In the genomic region with DNA sequence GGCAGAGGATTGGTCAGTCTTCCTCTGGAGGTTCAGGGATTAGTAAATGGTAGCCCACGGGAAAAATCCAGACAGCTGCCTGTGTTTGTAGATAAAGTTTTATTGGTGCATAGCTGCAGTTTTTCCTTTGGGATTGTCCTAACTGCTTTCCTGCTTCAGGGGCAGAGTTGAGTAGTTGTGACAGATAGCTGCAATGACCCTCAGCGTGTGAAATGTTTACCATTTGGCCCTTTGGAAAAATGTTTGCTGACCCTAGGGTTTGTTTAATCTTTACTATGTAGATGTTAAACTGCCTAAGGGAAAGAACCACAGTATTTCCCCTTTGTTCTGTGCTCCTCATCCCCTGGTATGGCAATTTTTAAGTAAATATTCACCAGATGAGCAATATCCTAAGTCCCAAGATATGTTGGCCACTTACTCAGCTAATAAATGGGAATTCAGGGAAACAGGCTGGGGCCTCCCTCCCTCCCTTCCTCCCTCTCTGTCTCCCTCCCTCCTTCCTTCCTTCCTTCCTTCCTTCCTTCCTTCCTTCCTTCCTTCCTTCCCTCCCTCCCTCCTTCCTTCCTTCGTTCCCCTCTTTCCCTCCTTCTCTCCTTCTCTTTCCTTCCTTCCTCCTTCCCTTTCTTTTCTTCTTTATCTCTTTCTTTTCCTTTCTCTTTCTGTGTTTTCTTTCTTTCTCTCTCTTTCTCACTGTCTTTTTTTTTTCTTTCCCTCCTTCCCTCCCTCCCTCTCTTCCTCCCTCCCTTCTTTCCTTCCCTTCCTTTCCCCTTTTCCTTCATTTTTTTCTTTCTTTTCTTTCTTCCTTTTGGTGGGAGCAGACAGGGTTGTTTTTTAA, we compare ENCODE assay signal across 1 cellular context.
TF ChIP-seq lines count a peak whose summit lies in the region.

No MANE protein-coding gene starts in this region.

TF ChIP-seq in K562, 482 proteins besides CTCF, POLR2A, EP300 and RAD21 (continued from another document and continues in another):
- TF ChIP-seq, protein P1, sequence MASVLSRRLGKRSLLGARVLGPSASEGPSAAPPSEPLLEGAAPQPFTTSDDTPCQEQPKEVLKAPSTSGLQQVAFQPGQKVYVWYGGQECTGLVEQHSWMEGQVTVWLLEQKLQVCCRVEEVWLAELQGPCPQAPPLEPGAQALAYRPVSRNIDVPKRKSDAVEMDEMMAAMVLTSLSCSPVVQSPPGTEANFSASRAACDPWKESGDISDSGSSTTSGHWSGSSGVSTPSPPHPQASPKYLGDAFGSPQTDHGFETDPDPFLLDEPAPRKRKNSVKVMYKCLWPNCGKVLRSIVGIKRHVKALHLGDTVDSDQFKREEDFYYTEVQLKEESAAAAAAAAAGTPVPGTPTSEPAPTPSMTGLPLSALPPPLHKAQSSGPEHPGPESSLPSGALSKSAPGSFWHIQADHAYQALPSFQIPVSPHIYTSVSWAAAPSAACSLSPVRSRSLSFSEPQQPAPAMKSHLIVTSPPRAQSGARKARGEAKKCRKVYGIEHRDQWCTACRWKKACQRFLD (CRISPR knock-in tag; IDR thresholded peaks at IDR 0.05): no peak
- TF ChIP-seq ETV5 (CRISPR knock-in tag; IDR thresholded peaks at IDR 0.05; ENCODE audit: low read depth) (no peak), FOXA1 (IDR thresholded peaks at IDR 0.05; ENCODE audit: borderline replicate concordance) (no peak), ZNF282 (CRISPR knock-in tag; IDR thresholded peaks at IDR 0.05) (no peak), GTF2F1 (IDR thresholded peaks at IDR 0.05; ENCODE audit: low read depth, low read length) (no peak), SMAD3 (CRISPR knock-in tag; conservative IDR thresholded peaks at IDR 0.05) (no peak), PML (IDR thresholded peaks at IDR 0.05; ENCODE audit: low read length) (no peak), CAMTA2 (CRISPR knock-in tag; conservative IDR thresholded peaks at IDR 0.05) (no peak), ZNF717 (CRISPR knock-in tag; IDR thresholded peaks at IDR 0.05) (no peak), ZNF12 (CRISPR knock-in tag; IDR thresholded peaks at IDR 0.05) (no peak), TSC22D4 (tag; IDR thresholded peaks at IDR 0.05) (0 out of 2 replicates have a peak, but pooled peaks have one; percentile 29), HDGF (IDR thresholded peaks at IDR 0.05) (no peak), ZNF707 (CRISPR knock-in tag; conservative IDR thresholded peaks at IDR 0.05) (no peak), CBFA2T3 (IDR thresholded peaks at IDR 0.05) (no peak), NR3C1 (CRISPR knock-in tag; IDR thresholded peaks at IDR 0.05) (no peak), ZNF57 (CRISPR knock-in tag; IDR thresholded peaks at IDR 0.05) (no peak), PHTF2 (CRISPR knock-in tag; IDR thresholded peaks at IDR 0.05) (no peak), HDAC1 (IDR thresholded peaks at IDR 0.05) (peak in 1 of 2 experiments; percentile 49; a peak in 1 of 4 replicates), ZSCAN29 (IDR thresholded peaks at IDR 0.05) (no peak), ZSCAN32 (CRISPR knock-in tag; IDR thresholded peaks at IDR 0.05) (no peak), GATAD2A (IDR thresholded peaks at IDR 0.05) (no peak), BRCA1 (IDR thresholded peaks at IDR 0.05) (no peak), BRCA1 (CRISPR knock-in tag; IDR thresholded peaks at IDR 0.05) (no peak), TARDBP (IDR thresholded peaks at IDR 0.05) (no peak), ARHGAP35 (IDR thresholded peaks at IDR 0.05; ENCODE audit: partially characterized antibody) (peak; percentile 58), ZFX (CRISPR knock-in tag; IDR thresholded peaks at IDR 0.05) (no peak), PCBP2 (IDR thresholded peaks at IDR 0.05; ENCODE audit: low read depth, low read length, poor library complexity, severe bottlenecking) (no peak), FOXK1 (CRISPR knock-in tag; IDR thresholded peaks at IDR 0.05; ENCODE audit: borderline replicate concordance) (no peak), RBBP5 (IDR thresholded peaks at IDR 0.05; ENCODE audit: borderline replicate concordance, insufficient read depth, low read length, poor library complexity, severe bottlenecking) (no peak), SNRNP70 (optimal IDR thresholded peaks at IDR 0.05; ENCODE audit: low read depth, low read length) (no peak), RCOR1 (IDR thresholded peaks at IDR 0.05; ENCODE audit: borderline replicate concordance in 1 of 2, low read depth in 2 of 2, low read length in 2 of 2) (no peak), ZBED1 (IDR thresholded peaks at IDR 0.05) (no peak), NFATC3 (IDR thresholded peaks at IDR 0.05) (no peak), KLF10 (CRISPR knock-in tag; IDR thresholded peaks at IDR 0.05) (no peak), CHD4 (IDR thresholded peaks at IDR 0.05; ENCODE audit: insufficient read depth, insufficient replicate concordance, low read depth, low read length, poor library complexity, severe bottlenecking) (no peak), CSDE1 (IDR thresholded peaks at IDR 0.05) (0 out of 4 replicates have a peak, but pooled peaks of 1 of the 2 experiments have one; percentile 43)
- TF ChIP-seq, protein P2, sequence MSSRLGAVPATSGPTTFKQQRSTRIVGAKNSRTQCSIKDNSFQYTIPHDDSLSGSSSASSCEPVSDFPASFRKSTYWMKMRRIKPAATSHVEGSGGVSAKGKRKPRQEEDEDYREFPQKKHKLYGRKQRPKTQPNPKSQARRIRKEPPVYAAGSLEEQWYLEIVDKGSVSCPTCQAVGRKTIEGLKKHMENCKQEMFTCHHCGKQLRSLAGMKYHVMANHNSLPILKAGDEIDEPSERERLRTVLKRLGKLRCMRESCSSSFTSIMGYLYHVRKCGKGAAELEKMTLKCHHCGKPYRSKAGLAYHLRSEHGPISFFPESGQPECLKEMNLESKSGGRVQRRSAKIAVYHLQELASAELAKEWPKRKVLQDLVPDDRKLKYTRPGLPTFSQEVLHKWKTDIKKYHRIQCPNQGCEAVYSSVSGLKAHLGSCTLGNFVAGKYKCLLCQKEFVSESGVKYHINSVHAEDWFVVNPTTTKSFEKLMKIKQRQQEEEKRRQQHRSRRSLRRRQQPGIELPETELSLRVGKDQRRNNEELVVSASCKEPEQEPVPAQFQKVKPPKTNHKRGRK (tag; IDR thresholded peaks at IDR 0.05): peak; percentile 97
- TF ChIP-seq, protein P3, sequence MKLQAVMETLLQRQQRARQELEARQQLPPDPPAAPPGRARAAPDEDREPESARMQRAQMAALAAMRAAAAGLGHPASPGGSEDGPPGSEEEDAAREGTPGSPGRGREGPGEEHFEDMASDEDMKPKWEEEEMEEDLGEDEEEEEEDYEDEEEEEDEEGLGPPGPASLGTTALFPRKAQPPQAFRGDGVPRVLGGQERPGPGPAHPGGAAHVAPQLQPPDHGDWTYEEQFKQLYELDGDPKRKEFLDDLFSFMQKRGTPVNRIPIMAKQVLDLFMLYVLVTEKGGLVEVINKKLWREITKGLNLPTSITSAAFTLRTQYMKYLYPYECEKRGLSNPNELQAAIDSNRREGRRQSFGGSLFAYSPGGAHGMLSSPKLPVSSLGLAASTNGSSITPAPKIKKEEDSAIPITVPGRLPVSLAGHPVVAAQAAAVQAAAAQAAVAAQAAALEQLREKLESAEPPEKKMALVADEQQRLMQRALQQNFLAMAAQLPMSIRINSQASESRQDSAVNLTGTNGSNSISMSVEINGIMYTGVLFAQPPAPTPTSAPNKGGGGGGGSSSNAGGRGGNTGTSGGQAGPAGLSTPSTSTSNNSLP (IDR thresholded peaks at IDR 0.05; ENCODE audit: borderline replicate concordance, low read depth, low read length): no peak
- TF ChIP-seq, protein P4, sequence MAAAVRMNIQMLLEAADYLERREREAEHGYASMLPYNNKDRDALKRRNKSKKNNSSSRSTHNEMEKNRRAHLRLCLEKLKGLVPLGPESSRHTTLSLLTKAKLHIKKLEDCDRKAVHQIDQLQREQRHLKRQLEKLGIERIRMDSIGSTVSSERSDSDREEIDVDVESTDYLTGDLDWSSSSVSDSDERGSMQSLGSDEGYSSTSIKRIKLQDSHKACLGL (CRISPR knock-in tag; IDR thresholded peaks at IDR 0.05; ENCODE audit: borderline replicate concordance, poor library complexity, severe bottlenecking): no peak
- TF ChIP-seq, protein P5, sequence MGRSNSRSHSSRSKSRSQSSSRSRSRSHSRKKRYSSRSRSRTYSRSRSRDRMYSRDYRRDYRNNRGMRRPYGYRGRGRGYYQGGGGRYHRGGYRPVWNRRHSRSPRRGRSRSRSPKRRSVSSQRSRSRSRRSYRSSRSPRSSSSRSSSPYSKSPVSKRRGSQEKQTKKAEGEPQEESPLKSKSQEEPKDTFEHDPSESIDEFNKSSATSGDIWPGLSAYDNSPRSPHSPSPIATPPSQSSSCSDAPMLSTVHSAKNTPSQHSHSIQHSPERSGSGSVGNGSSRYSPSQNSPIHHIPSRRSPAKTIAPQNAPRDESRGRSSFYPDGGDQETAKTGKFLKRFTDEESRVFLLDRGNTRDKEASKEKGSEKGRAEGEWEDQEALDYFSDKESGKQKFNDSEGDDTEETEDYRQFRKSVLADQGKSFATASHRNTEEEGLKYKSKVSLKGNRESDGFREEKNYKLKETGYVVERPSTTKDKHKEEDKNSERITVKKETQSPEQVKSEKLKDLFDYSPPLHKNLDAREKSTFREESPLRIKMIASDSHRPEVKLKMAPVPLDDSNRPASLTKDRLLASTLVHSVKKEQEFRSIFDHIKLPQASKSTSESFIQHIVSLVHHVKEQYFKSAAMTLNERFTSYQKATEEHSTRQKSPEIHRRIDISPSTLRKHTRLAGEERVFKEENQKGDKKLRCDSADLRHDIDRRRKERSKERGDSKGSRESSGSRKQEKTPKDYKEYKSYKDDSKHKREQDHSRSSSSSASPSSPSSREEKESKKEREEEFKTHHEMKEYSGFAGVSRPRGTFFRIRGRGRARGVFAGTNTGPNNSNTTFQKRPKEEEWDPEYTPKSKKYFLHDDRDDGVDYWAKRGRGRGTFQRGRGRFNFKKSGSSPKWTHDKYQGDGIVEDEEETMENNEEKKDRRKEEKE (IDR thresholded peaks at IDR 0.05; ENCODE audit: borderline replicate concordance in 1 of 2, control insufficient read depth in 1 of 2, low read depth in 2 of 2, low read length in 1 of 2): no peak
- TF ChIP-seq, protein P6, sequence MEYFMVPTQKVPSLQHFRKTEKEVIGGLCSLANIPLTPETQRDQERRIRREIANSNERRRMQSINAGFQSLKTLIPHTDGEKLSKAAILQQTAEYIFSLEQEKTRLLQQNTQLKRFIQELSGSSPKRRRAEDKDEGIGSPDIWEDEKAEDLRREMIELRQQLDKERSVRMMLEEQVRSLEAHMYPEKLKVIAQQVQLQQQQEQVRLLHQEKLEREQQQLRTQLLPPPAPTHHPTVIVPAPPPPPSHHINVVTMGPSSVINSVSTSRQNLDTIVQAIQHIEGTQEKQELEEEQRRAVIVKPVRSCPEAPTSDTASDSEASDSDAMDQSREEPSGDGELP (CRISPR knock-in tag; IDR thresholded peaks at IDR 0.05; ENCODE audit: borderline replicate concordance): no peak
- TF ChIP-seq, protein P7, sequence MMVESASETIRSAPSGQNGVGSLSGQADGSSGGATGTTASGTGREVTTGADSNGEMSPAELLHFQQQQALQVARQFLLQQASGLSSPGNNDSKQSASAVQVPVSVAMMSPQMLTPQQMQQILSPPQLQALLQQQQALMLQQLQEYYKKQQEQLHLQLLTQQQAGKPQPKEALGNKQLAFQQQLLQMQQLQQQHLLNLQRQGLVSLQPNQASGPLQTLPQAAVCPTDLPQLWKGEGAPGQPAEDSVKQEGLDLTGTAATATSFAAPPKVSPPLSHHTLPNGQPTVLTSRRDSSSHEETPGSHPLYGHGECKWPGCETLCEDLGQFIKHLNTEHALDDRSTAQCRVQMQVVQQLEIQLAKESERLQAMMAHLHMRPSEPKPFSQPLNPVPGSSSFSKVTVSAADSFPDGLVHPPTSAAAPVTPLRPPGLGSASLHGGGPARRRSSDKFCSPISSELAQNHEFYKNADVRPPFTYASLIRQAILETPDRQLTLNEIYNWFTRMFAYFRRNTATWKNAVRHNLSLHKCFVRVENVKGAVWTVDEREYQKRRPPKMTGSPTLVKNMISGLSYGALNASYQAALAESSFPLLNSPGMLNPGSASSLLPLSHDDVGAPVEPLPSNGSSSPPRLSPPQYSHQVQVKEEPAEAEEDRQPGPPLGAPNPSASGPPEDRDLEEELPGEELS (CRISPR knock-in tag; IDR thresholded peaks at IDR 0.05; ENCODE audit: borderline replicate concordance): no peak
- TF ChIP-seq, protein P8, sequence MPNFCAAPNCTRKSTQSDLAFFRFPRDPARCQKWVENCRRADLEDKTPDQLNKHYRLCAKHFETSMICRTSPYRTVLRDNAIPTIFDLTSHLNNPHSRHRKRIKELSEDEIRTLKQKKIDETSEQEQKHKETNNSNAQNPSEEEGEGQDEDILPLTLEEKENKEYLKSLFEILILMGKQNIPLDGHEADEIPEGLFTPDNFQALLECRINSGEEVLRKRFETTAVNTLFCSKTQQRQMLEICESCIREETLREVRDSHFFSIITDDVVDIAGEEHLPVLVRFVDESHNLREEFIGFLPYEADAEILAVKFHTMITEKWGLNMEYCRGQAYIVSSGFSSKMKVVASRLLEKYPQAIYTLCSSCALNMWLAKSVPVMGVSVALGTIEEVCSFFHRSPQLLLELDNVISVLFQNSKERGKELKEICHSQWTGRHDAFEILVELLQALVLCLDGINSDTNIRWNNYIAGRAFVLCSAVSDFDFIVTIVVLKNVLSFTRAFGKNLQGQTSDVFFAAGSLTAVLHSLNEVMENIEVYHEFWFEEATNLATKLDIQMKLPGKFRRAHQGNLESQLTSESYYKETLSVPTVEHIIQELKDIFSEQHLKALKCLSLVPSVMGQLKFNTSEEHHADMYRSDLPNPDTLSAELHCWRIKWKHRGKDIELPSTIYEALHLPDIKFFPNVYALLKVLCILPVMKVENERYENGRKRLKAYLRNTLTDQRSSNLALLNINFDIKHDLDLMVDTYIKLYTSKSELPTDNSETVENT (CRISPR knock-in tag; IDR thresholded peaks at IDR 0.05): no peak
- TF ChIP-seq, protein P9, sequence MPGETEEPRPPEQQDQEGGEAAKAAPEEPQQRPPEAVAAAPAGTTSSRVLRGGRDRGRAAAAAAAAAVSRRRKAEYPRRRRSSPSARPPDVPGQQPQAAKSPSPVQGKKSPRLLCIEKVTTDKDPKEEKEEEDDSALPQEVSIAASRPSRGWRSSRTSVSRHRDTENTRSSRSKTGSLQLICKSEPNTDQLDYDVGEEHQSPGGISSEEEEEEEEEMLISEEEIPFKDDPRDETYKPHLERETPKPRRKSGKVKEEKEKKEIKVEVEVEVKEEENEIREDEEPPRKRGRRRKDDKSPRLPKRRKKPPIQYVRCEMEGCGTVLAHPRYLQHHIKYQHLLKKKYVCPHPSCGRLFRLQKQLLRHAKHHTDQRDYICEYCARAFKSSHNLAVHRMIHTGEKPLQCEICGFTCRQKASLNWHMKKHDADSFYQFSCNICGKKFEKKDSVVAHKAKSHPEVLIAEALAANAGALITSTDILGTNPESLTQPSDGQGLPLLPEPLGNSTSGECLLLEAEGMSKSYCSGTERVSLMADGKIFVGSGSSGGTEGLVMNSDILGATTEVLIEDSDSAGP (CRISPR knock-in tag; IDR thresholded peaks at IDR 0.05): no peak
- TF ChIP-seq, protein P10, sequence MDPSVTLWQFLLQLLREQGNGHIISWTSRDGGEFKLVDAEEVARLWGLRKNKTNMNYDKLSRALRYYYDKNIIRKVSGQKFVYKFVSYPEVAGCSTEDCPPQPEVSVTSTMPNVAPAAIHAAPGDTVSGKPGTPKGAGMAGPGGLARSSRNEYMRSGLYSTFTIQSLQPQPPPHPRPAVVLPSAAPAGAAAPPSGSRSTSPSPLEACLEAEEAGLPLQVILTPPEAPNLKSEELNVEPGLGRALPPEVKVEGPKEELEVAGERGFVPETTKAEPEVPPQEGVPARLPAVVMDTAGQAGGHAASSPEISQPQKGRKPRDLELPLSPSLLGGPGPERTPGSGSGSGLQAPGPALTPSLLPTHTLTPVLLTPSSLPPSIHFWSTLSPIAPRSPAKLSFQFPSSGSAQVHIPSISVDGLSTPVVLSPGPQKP (CRISPR knock-in tag; IDR thresholded peaks at IDR 0.05): no peak
